ENCODE assay signal across 2 cellular contexts in the genomic region with DNA sequence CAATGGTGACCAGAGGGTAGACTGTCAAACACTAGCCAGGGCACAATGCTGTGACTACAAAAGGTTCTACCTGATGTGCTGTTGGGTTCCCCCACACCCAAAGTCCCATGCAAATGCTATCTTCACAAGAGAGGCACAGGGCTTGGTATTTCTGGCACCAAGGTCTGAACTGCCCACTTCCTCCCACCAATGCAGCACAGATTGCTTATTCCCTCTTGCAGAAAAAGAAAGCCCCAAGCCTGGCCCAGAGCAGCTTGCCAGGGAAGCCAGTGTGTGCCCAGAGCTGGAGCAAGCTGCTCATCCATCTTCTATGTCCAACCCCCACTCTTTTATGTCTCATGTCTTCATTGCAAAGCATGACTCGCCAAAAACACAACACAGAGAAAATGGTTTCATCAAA.
A peak's percentile ranks its signal among the peaks of the same experiment; 100 is the strongest.
TF ChIP-seq lines count a peak whose summit lies in the region.

No MANE protein-coding gene starts in this region.

TF ChIP-seq in SK-N-SH, 30 proteins besides CTCF, POLR2A, EP300 and RAD21:
- TF ChIP-seq TAF1 (IDR thresholded peaks at IDR 0.05; ENCODE audit: borderline replicate concordance, low read depth, low read length): no peak
- no peak for TF ChIP-seq SIN3A (IDR thresholded peaks at IDR 0.05; ENCODE audit: borderline replicate concordance, low read depth, low read length)
- TF ChIP-seq, protein P1, sequence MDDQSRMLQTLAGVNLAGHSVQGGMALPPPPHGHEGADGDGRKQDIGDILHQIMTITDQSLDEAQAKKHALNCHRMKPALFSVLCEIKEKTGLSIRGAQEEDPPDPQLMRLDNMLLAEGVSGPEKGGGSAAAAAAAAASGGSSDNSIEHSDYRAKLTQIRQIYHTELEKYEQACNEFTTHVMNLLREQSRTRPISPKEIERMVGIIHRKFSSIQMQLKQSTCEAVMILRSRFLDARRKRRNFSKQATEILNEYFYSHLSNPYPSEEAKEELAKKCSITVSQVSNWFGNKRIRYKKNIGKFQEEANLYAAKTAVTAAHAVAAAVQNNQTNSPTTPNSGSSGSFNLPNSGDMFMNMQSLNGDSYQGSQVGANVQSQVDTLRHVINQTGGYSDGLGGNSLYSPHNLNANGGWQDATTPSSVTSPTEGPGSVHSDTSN (IDR thresholded peaks at IDR 0.05): peak; percentile 55

TF ChIP-seq in HepG2, 621 proteins besides CTCF, POLR2A, EP300 and RAD21:
- TF ChIP-seq POLR2AphosphoS5 (IDR thresholded peaks at IDR 0.05; ENCODE audit: low read depth, low read length): no peak
- no peak for TF ChIP-seq NR3C1 (CRISPR knock-in tag; IDR thresholded peaks at IDR 0.05)
TF ChIP-seq in HepG2: peak in this region for 0.
